ENCODE assay signal across 12 cellular contexts in genomic region chr19:49020931-49021895, GRCh38. TPM values are rescaled to one million over a fixed set of nuclear protein-coding genes. Genes with fewer than 3 reads are reported as not detected.
DNase-seq lines count a peak whose midpoint lies in the region; ATAC-seq, FAIRE-seq and TF ChIP-seq lines count a peak whose summit lies in the region.
"Had no signal": no experiment of that assay in that cellular context is flagged by ENCODE, and none has a peak within 500 bp of the region (broad histone marks: within the 10 kb centered on the region; RNA-seq: fewer than 3 reads in every experiment).

No MANE protein-coding gene starts in this region.

- WGBS in IMR-90 (ENCODE audit: extremely low coverage in 2 of 2, insufficient read length in 1 of 2), 2 experiments = 45% methylated on average over 4 of the region's 16 CpGs; no CpG with 5 or more reads in 1 of the 2 experiments
- 67% methylated on average over 16 of the region's 16 CpGs for WGBS in mesenchymal stem cell
- 46 to 52% methylated on average over 16 of the region's 16 CpGs for WGBS in upper lobe of left lung, 2 donors

- intact Hi-C loops in IMR-90 (cut with micrococcal nuclease) = no loop called here

- ATAC-seq in IMR-90 (ENCODE audit: low read depth) = no peak
- ATAC-seq in activated CD8-positive, alpha-beta T cell treated with anti-CD3 and anti-CD28 coated beads, Interleukin-2, amount 10 ng/mL, durations not matched to agents 7 days and 5 days = no peak
- no peak for ATAC-seq in HG02840 (IDR thresholded peaks at IDR 0.05; ENCODE audit: low FRiP score, unreplicated experiment)
- ATAC-seq in upper lobe of left lung (ENCODE audit: low FRiP score in 2 of 2) = no peak

- H3K4ac ChIP-seq in IMR-90 (ENCODE audit: low read depth, low read length) (peak overlapping the region; percentile 2; the same call in 1 of the 2 replicates), mesenchymal stem cell (ENCODE audit: low read depth in 1 of 2, low read length in 2 of 2) (no peak overlapping the region)

- POLR2A ChIA-PET in IMR-90 (lab: Charles Lee; ENCODE audit: unreplicated experiment) = no interaction called here
- POLR2A ChIA-PET in activated CD8-positive, alpha-beta T cell treated with anti-CD3 and anti-CD28 coated beads, Interleukin-2, amount 10 ng/mL, durations not matched to agents 7 days and 5 days (lab: Charles Lee) = no interaction called here

- FAIRE-seq in HTR-8/SVneo (lab: Jason Lieb, UNC) = no peak

- H3K9me3 Mint-ChIP-seq in activated CD8-positive, alpha-beta T cell treated with anti-CD3 and anti-CD28 coated beads, Interleukin-2, amount 10 ng/mL, durations not matched to agents 7 days and 5 days (ENCODE audit: insufficient read depth) = no peaks in the 10 kb centered on the region
- H3K9me3 Mint-ChIP-seq: dendritic cell treated with granulocyte-macrophage colony-stimulating factor and Interleukin-4, amounts not matched to agents 40 ng/mL and 50 ng/mL, for 4 days; T-helper 1 cell treated with Interleukin-12 subunit alpha and Interleukin-12 subunit beta and Interleukin-4 antibody, amounts not matched to agents 30 μg/mL and 1 μg/mL, for 36 hours had no signal

- no peak for TF ChIP-seq RAD21 in IMR-90 (IDR thresholded peaks at IDR 0.05; ENCODE audit: low read length)

- H3K4me2 ChIP-seq in IMR-90 (ENCODE audit: low read depth, low read length) (no peak overlapping the region), mesenchymal stem cell (ENCODE audit: low read length, poor library complexity, severe bottlenecking) (no peak overlapping the region)

- peaks cover 2% of the 10 kb centered on the region; the same call in 1 of the 2 replicates for H3K27me3 ChIP-seq in IMR-90 (ENCODE audit: control insufficient read depth, insufficient read depth, low read length)
- peaks cover 5 to 30% of the 10 kb centered on the region in 2 experiments for H3K27me3 ChIP-seq in mesenchymal stem cell (ENCODE audit: control insufficient read depth in 1 of 2, insufficient read depth in 1 of 2, low read length in 2 of 2)
- no peaks in the 10 kb centered on the region for H3K27me3 ChIP-seq in upper lobe of left lung

- H3K27ac ChIP-seq in IMR-90 (ENCODE audit: insufficient read depth, low read length) (no peak overlapping the region), mesenchymal stem cell (ENCODE audit: low read length, poor library complexity, severe bottlenecking) (no peak overlapping the region), upper lobe of left lung (no peak overlapping the region)

- no peaks in the 10 kb centered on the region for H4K20me1 ChIP-seq in IMR-90 (ENCODE audit: insufficient read depth, low read length)

- no peak overlapping the region for H3K56ac ChIP-seq in IMR-90 (ENCODE audit: extremely low read depth, insufficient read depth, low read length)

- 0 out of 2 replicates have a peak overlapping the region, but pooled peaks have one; percentile 20 for H2BK20ac ChIP-seq in IMR-90 (ENCODE audit: low read depth, low read length)

- no peak overlapping the region for H3K14ac ChIP-seq in IMR-90 (replicated peaks; ENCODE audit: low read depth, low read length)
- no peak overlapping the region for H3K14ac ChIP-seq in mesenchymal stem cell (ENCODE audit: low read length in 2 of 2)

- TF ChIP-seq POLR2A in IMR-90 (IDR thresholded peaks at IDR 0.05; ENCODE audit: low read depth, low read length) (no peak), upper lobe of left lung (IDR thresholded peaks at IDR 0.05) (no peak)

- no peak overlapping the region for H3K4me3 ChIP-seq in IMR-90 (ENCODE audit: insufficient read depth, low read depth, low read length)
- no peak overlapping the region for H3K4me3 ChIP-seq in mesenchymal stem cell (ENCODE audit: insufficient read depth in 1 of 2, low read depth in 1 of 2, low read length in 2 of 2)
- H3K4me3 ChIP-seq in upper lobe of left lung = no peak overlapping the region

- no TSS peak for BruUV-seq in IMR-90 (replicated peaks; lab: Mats Ljungman, UMichigan)

- H3K27ac Mint-ChIP-seq in activated CD8-positive, alpha-beta T cell treated with anti-CD3 and anti-CD28 coated beads, Interleukin-2, amount 10 ng/mL, durations not matched to agents 7 days and 5 days = peak overlapping the region; percentile 2
- H3K27ac Mint-ChIP-seq: dendritic cell treated with granulocyte-macrophage colony-stimulating factor and Interleukin-4, amounts not matched to agents 40 ng/mL and 50 ng/mL, for 4 days; T-helper 1 cell treated with Interleukin-12 subunit alpha and Interleukin-12 subunit beta and Interleukin-4 antibody, amounts not matched to agents 30 μg/mL and 1 μg/mL, for 36 hours had no signal

- H4K8ac ChIP-seq in IMR-90 (ENCODE audit: low read depth in 2 of 2, low read length in 2 of 2) (peak overlapping the region in 1 of 2 experiments; percentile 25; a peak in 1 of 4 replicates), mesenchymal stem cell (ENCODE audit: low read length) (no peak overlapping the region)

- peaks cover 39% of the 10 kb centered on the region for H3K4me1 Mint-ChIP-seq in activated CD8-positive, alpha-beta T cell treated with anti-CD3 and anti-CD28 coated beads, Interleukin-2, amount 10 ng/mL, durations not matched to agents 7 days and 5 days (ENCODE audit: low read depth)

- TF ChIP-seq CTCF in IMR-90 (conservative IDR thresholded peaks at IDR 0.05; ENCODE audit: low read depth, low read length) (no peak), upper lobe of left lung (IDR thresholded peaks at IDR 0.05) (no peak)

- no peak overlapping the region for H4K5ac ChIP-seq in IMR-90 (ENCODE audit: low read depth, low read length)

- CTCF ChIA-PET in IMR-90 (lab: Yijun Ruan, JAX) = no interaction called here
- CTCF ChIA-PET in activated CD8-positive, alpha-beta T cell treated with anti-CD3 and anti-CD28 coated beads, Interleukin-2, amount 10 ng/mL, durations not matched to agents 7 days and 5 days (lab: Charles Lee) = interaction anchor here (0.6 to 5.8 kb wide), 3 partner anchors 22 to 77 kb away, joined by 3 to 32 read pairs (median 4); no protein-coding TSS in a partner anchor

- H2AFZ ChIP-seq in IMR-90 (replicated peaks; ENCODE audit: low read length, poor library complexity) = peak overlapping the region; percentile 27
- H2AFZ ChIP-seq in mesenchymal stem cell (ENCODE audit: low read depth, low read length) = no peak overlapping the region

- H2BK15ac ChIP-seq in IMR-90 (ENCODE audit: low read depth, low read length) (0 out of 3 replicates have a peak overlapping the region, but pooled peaks have one; percentile 43), mesenchymal stem cell (ENCODE audit: low read depth, poor library complexity, severe bottlenecking) (no peak overlapping the region)

- H3K4me3 Mint-ChIP-seq in activated CD8-positive, alpha-beta T cell treated with anti-CD3 and anti-CD28 coated beads, Interleukin-2, amount 10 ng/mL, durations not matched to agents 7 days and 5 days = no peak overlapping the region
- H3K4me3 Mint-ChIP-seq: dendritic cell treated with granulocyte-macrophage colony-stimulating factor and Interleukin-4, amounts not matched to agents 40 ng/mL and 50 ng/mL, for 4 days; T-helper 1 cell treated with Interleukin-12 subunit alpha and Interleukin-12 subunit beta and Interleukin-4 antibody, amounts not matched to agents 30 μg/mL and 1 μg/mL, for 36 hours had no signal

- peak overlapping the region; percentile 37 for H2AK9ac ChIP-seq in IMR-90 (replicated peaks; ENCODE audit: low read depth, low read length, poor library complexity)

- no peak overlapping the region for H2BK12ac ChIP-seq in mesenchymal stem cell (ENCODE audit: low read length in 2 of 2)

- dilution Hi-C loops in IMR-90 (cut with HindIII; ENCODE audit: low sequenced_read_pairs, unreplicated experiment) = no loop called here

- H2BK5ac ChIP-seq in IMR-90 (ENCODE audit: low read depth, low read length, poor library complexity, severe bottlenecking) = no peak overlapping the region
- H2BK5ac ChIP-seq in mesenchymal stem cell (ENCODE audit: low read depth, low read length, poor library complexity, severe bottlenecking) = no peak overlapping the region

- H2BK120ac ChIP-seq in IMR-90 (ENCODE audit: low read depth, low read length) (no peak overlapping the region), mesenchymal stem cell (ENCODE audit: low read depth, low read length) (no peak overlapping the region)

- H2AK5ac ChIP-seq in IMR-90 (ENCODE audit: low read depth, low read length) (peak overlapping the region; percentile 78), mesenchymal stem cell (ENCODE audit: low read length, severe bottlenecking) (no peak overlapping the region)

- DNase-seq in EH (ENCODE audit: low read depth) (peak; percentile 60), IMR-90 (peak; percentile 25), mesenchymal stem cell (peak; percentile 77), HTR-8/SVneo (ENCODE audit: insufficient read length, low spot score) (no peak), upper lobe of left lung (no peak)
- no peak for DNase-seq in activated CD8-positive, alpha-beta T cell treated with anti-CD3 and anti-CD28 coated beads, Interleukin-2, amount 10 ng/mL, durations not matched to agents 7 days and 5 days
- DNase-seq: activated T-cell treated with anti-CD3 and anti-CD28 coated beads, Interleukin-2, amount 50 U/mL, for 48 hours; stimulated activated CD4-positive, alpha-beta T cell treated with anti-CD3 and anti-CD28 coated beads, Interleukin-1b, Interleukin-23, amount 100 ng/mL, for 48 hours had no signal

- peaks cover 11% of the 10 kb centered on the region for H3K27me3 Mint-ChIP-seq in activated CD8-positive, alpha-beta T cell treated with anti-CD3 and anti-CD28 coated beads, Interleukin-2, amount 10 ng/mL, durations not matched to agents 7 days and 5 days (ENCODE audit: low read depth)

- H3K9me1 ChIP-seq in IMR-90 (ENCODE audit: insufficient read depth, low read length) = 0 out of 2 replicates have a peak, but pooled peaks cover 3% of the 10 kb centered on the region

- in situ Hi-C loops in IMR-90 (cut with MboI; ENCODE audit: low sequenced_read_pairs) = no loop called here

- TF ChIP-seq EP300 in upper lobe of left lung (IDR thresholded peaks at IDR 0.05) = no peak

- H3K79me1 ChIP-seq in IMR-90 (ENCODE audit: low read depth in 1 of 2, low read length in 2 of 2) = no peaks in the 10 kb centered on the region; a peak in 1 of 4 replicates
- no peaks in the 10 kb centered on the region for H3K79me1 ChIP-seq in mesenchymal stem cell (replicated peaks; ENCODE audit: low read length, poor library complexity, severe bottlenecking)

- H3K4me1 ChIP-seq in IMR-90 (ENCODE audit: control insufficient read depth, insufficient read depth, low read length) (peaks cover 9% of the 10 kb centered on the region; the same call in 1 of the 2 replicates), mesenchymal stem cell (ENCODE audit: control insufficient read depth, insufficient read depth, low read depth, low read length) (peaks cover 16% of the 10 kb centered on the region), upper lobe of left lung (peaks cover 15 to 27% (median 24%) of the 10 kb centered on the region in 4 donors)

- H3K9ac ChIP-seq in IMR-90 (ENCODE audit: low read depth, low read length) (no peak overlapping the region), mesenchymal stem cell (ENCODE audit: low read length) (no peak overlapping the region)

- H3K36me3 ChIP-seq in IMR-90 (ENCODE audit: control insufficient read depth, insufficient read depth, low read length) = peaks cover under 1% of the 10 kb centered on the region; the same call in 1 of the 2 replicates
- peaks cover 2 to 8% of the 10 kb centered on the region in 2 experiments for H3K36me3 ChIP-seq in mesenchymal stem cell (ENCODE audit: control insufficient read depth in 1 of 2, insufficient read depth in 2 of 2, low read depth in 1 of 2, low read length in 2 of 2)
- H3K36me3 ChIP-seq in upper lobe of left lung = peaks cover 0 to 2% (median under 1%) of the 10 kb centered on the region in 4 donors

- H3K18ac ChIP-seq in IMR-90 (ENCODE audit: low read depth, low read length) (no peak overlapping the region), mesenchymal stem cell (ENCODE audit: low read depth in 1 of 2, low read length in 2 of 2) (no peak overlapping the region)

- no peak overlapping the region for H4K91ac ChIP-seq in IMR-90 (ENCODE audit: insufficient read depth, low read depth, low read length)
- no peak overlapping the region for H4K91ac ChIP-seq in mesenchymal stem cell (ENCODE audit: low read length)

- H3K23ac ChIP-seq in IMR-90 (ENCODE audit: low read depth, low read length) (no peak overlapping the region; the same call in 1 of the 2 replicates), mesenchymal stem cell (ENCODE audit: low read length in 2 of 2) (no peak overlapping the region)

- H3K9me3 ChIP-seq in IMR-90 (ENCODE audit: control insufficient read depth, insufficient read depth, low read length) (no peaks in the 10 kb centered on the region), mesenchymal stem cell (ENCODE audit: control insufficient read depth, low read length) (no peaks in the 10 kb centered on the region), upper lobe of left lung (no peaks in the 10 kb centered on the region)

- no peaks in the 10 kb centered on the region for H3K36me3 Mint-ChIP-seq in activated CD8-positive, alpha-beta T cell treated with anti-CD3 and anti-CD28 coated beads, Interleukin-2, amount 10 ng/mL, durations not matched to agents 7 days and 5 days (ENCODE audit: low read depth)

RNA-seq across cellular contexts. Expression of gene CGB3, which starts 2.9 kb away (rescaled TPM):
- not detected in 2 replicates for total RNA-seq in IMR-90 (2012; rRNA removed)
- polyA plus RNA-seq in IMR-90 (2012; rRNA removed) = not detected in 2 replicates
- 0.07 TPM in 1 of 2 replicates, not detected in the other for polyA plus RNA-seq in IMR-90 (2012; cell fraction: cytosol; rRNA removed)
- polyA plus RNA-seq in IMR-90 (2012; cell fraction: nucleus; rRNA removed; ENCODE audit: low replicate concordance) = 0.11 TPM in 1 of 2 replicates, not detected in the other
- not detected for total RNA-seq in activated CD8-positive, alpha-beta T cell treated with anti-CD3 and anti-CD28 coated beads, Interleukin-2, amount 10 ng/mL, durations not matched to agents 7 days and 5 days
- polyA plus RNA-seq in mesenchymal stem cell (2013, experiment 1 of 2) = not detected
- not detected for polyA plus RNA-seq in mesenchymal stem cell (2013, experiment 2 of 2)
- not detected for total RNA-seq in upper lobe of left lung
- total RNA-seq: temporal lobe had no signal

RNA-seq across cellular contexts. Expression of gene LHB, which starts 4.3 kb away (rescaled TPM):
- not detected in 2 replicates for total RNA-seq in IMR-90 (2012; rRNA removed)
- polyA plus RNA-seq in IMR-90 (2012; rRNA removed) = not detected in 2 replicates
- 0.37 TPM in 1 of 2 replicates, not detected in the other for polyA plus RNA-seq in IMR-90 (2012; cell fraction: cytosol; rRNA removed)
- 1.7 and 5.0 TPM in 2 replicates for polyA plus RNA-seq in IMR-90 (2012; cell fraction: nucleus; rRNA removed; ENCODE audit: low replicate concordance)
- total RNA-seq in activated CD8-positive, alpha-beta T cell treated with anti-CD3 and anti-CD28 coated beads, Interleukin-2, amount 10 ng/mL, durations not matched to agents 7 days and 5 days = not detected
- not detected for polyA plus RNA-seq in mesenchymal stem cell (2013, experiment 1 of 2)
- 0.11 TPM for polyA plus RNA-seq in mesenchymal stem cell (2013, experiment 2 of 2)
- total RNA-seq in upper lobe of left lung = under 1 TPM in 1 of 6 donors, not detected in 5; 0.77 TPM
- total RNA-seq: temporal lobe had no signal

RNA-seq across cellular contexts. Expression of gene CGB2, which starts 10.5 kb away (rescaled TPM):
- not detected in 2 replicates for total RNA-seq in IMR-90 (2012; rRNA removed)
- polyA plus RNA-seq in IMR-90 (2012; rRNA removed) = not detected in 2 replicates
- 0.09 and 0.28 TPM in 2 replicates for polyA plus RNA-seq in IMR-90 (2012; cell fraction: cytosol; rRNA removed)
- not detected in 2 replicates for polyA plus RNA-seq in IMR-90 (2012; cell fraction: nucleus; rRNA removed; ENCODE audit: low replicate concordance)
- not detected for total RNA-seq in activated CD8-positive, alpha-beta T cell treated with anti-CD3 and anti-CD28 coated beads, Interleukin-2, amount 10 ng/mL, durations not matched to agents 7 days and 5 days
- polyA plus RNA-seq in mesenchymal stem cell (2013, experiment 1 of 2) = not detected
- polyA plus RNA-seq in mesenchymal stem cell (2013, experiment 2 of 2) = not detected
- not detected for total RNA-seq in upper lobe of left lung
- total RNA-seq: temporal lobe had no signal

RNA-seq across cellular contexts. Expression of gene CGB1, which starts 15.5 kb away (rescaled TPM):
- total RNA-seq in IMR-90 (2012; rRNA removed) = not detected in 2 replicates
- not detected in 2 replicates for polyA plus RNA-seq in IMR-90 (2012; rRNA removed)
- not detected in 2 replicates for polyA plus RNA-seq in IMR-90 (2012; cell fraction: cytosol; rRNA removed)
- polyA plus RNA-seq in IMR-90 (2012; cell fraction: nucleus; rRNA removed; ENCODE audit: low replicate concordance) = 0.37 TPM in 1 of 2 replicates, not detected in the other
- not detected for total RNA-seq in activated CD8-positive, alpha-beta T cell treated with anti-CD3 and anti-CD28 coated beads, Interleukin-2, amount 10 ng/mL, durations not matched to agents 7 days and 5 days
- polyA plus RNA-seq in mesenchymal stem cell (2013, experiment 1 of 2) = not detected
- polyA plus RNA-seq in mesenchymal stem cell (2013, experiment 2 of 2) = not detected
- not detected for total RNA-seq in upper lobe of left lung
- total RNA-seq: temporal lobe had no signal

RNA-seq across cellular contexts. Expression of gene CGB5, which starts 22.4 kb away (rescaled TPM):
- total RNA-seq in IMR-90 (2012; rRNA removed) (not detected in 2 replicates), upper lobe of left lung (not detected)
- polyA plus RNA-seq in IMR-90 (2012; rRNA removed) = not detected in 2 replicates
- polyA plus RNA-seq in IMR-90 (2012; cell fraction: cytosol; rRNA removed) = not detected in 2 replicates
- 0.27 TPM in 1 of 2 replicates, not detected in the other for polyA plus RNA-seq in IMR-90 (2012; cell fraction: nucleus; rRNA removed; ENCODE audit: low replicate concordance)
- total RNA-seq in activated CD8-positive, alpha-beta T cell treated with anti-CD3 and anti-CD28 coated beads, Interleukin-2, amount 10 ng/mL, durations not matched to agents 7 days and 5 days = not detected
- not detected for polyA plus RNA-seq in mesenchymal stem cell (2013, experiment 1 of 2)
- polyA plus RNA-seq in mesenchymal stem cell (2013, experiment 2 of 2) = not detected
- total RNA-seq: temporal lobe had no signal

Comparison
In these comparisons a context has a peak if more than half of its experiments do, and no peak if none do; other contexts are left out.
1. DNase-seq: peak in EH (single experiment), IMR-90 (single experiment) and mesenchymal stem cell (single experiment); none in activated CD8-positive, alpha-beta T cell treated with anti-CD3 and anti-CD28 coated beads, Interleukin-2, amount 10 ng/mL, durations not matched to agents 7 days and 5 days (single experiment), HTR-8/SVneo (single experiment) and upper lobe of left lung (0 of 2).